Comparison of ENCODE assay signal across 8 cellular contexts in genomic region chr21:45556302-45556644, GRCh38. TPM values are rescaled to one million over a fixed set of nuclear protein-coding genes. Genes with fewer than 3 reads are reported as not detected.
DNase-seq lines count a peak whose midpoint lies in the region; ATAC-seq and TF ChIP-seq lines count a peak whose summit lies in the region.

No MANE protein-coding gene starts in this region.

- H3K27me3 ChIP-seq in GM23248 (replicated peaks; ENCODE audit: insufficient read depth) (no peaks in the 10 kb centered on the region; the same call in 1 of the 2 replicates), layer of hippocampus (ENCODE audit: control insufficient read depth, insufficient read depth, low read length) (no peaks in the 10 kb centered on the region), stomach smooth muscle (ENCODE audit: control insufficient read depth in 1 of 2, insufficient read depth in 2 of 2, low read length in 2 of 2) (no peaks in the 10 kb centered on the region), aorta (ENCODE audit: control insufficient read depth in 1 of 2, insufficient read depth in 2 of 2, low read length in 1 of 2) (peaks cover 0 to 1% of the 10 kb centered on the region in 2 donors)

- H3K4me3 Mint-ChIP-seq in WTC11: 0 out of 2 replicates have a peak overlapping the region, but pooled peaks have one; percentile 59

- peak overlapping the region; percentile 78; the same call in 1 of the 2 replicates for H2AFZ ChIP-seq in GM23248

- in situ Hi-C loops in GM23248 (cut with MboI): no loop called here

- ATAC-seq in WTC11 (no peak), aorta (ENCODE audit: low FRiP score) (no peak), HG02970 (IDR thresholded peaks at IDR 0.05; ENCODE audit: low FRiP score, unreplicated experiment) (no peak), HG02938 (IDR thresholded peaks at IDR 0.05; ENCODE audit: unreplicated experiment) (no peak), GM18858 (IDR thresholded peaks at IDR 0.05; ENCODE audit: unreplicated experiment) (no peak)

- H3K4me3 ChIP-seq in GM23248: no peak overlapping the region
- peak overlapping the region in 1 of 2 donors; percentile 68 for H3K4me3 ChIP-seq in stomach smooth muscle (ENCODE audit: low read length in 2 of 2)
- no peak overlapping the region for H3K4me3 ChIP-seq in aorta (ENCODE audit: low read length in 2 of 2)

- 63 to 66% methylated on average over 12 of the region's 12 CpGs for WGBS in GM23248 (ENCODE audit: low coverage in 1 of 2, low lambda C conversion rate in 2 of 2, missing lambda C conversion rate in 2 of 2), 2 experiments
- 24 to 25% methylated on average over 12 of the region's 12 CpGs for WGBS in aorta, 2 donors

- H4K20me1 ChIP-seq in GM23248 (ENCODE audit: insufficient read depth): no peaks in the 10 kb centered on the region

- DNase-seq in GM23248: no peak
- no peak for DNase-seq in WTC11 (ENCODE audit: low spot score)
- no peak for DNase-seq in aorta

- H3K27ac Mint-ChIP-seq in WTC11: no peak overlapping the region

- CTCF ChIA-PET in WTC11 (lab: Charles Lee): interaction anchor here (0.5 to 2.2 kb wide), 35 partner anchors 12 to 423 kb away, joined by 3 to 43 read pairs (median 4); partner anchors contain the start of genes POFUT2 and SLC19A1

- peaks cover 4% of the 10 kb centered on the region; the same call in 1 of the 2 replicates for H3F3A ChIP-seq in GM23248 (ENCODE audit: insufficient read depth)

- H3K27ac ChIP-seq in GM23248 (no peak overlapping the region), layer of hippocampus (ENCODE audit: low read depth, low read length) (peak overlapping the region; percentile 80), stomach smooth muscle (ENCODE audit: low read length) (peak overlapping the region; percentile 55), aorta (ENCODE audit: low read depth in 1 of 2, low read length in 2 of 2) (no peak overlapping the region)

- POLR2A ChIA-PET in WTC11 (lab: Charles Lee): interaction anchor here (0.7 to 1.3 kb wide), 2 partner anchors 34 to 762 kb away, joined by 3 read pairs; no protein-coding TSS in a partner anchor

- no peak overlapping the region for H3K4me2 ChIP-seq in GM23248 (ENCODE audit: unreplicated experiment)

- H3K9me3 Mint-ChIP-seq in WTC11: no peaks in the 10 kb centered on the region

- intact Hi-C loops in aorta (cut with DNase I): loop anchor here (1.0 to 10.0 kb wide), 5 partner anchors 41 to 369 kb away; no protein-coding TSS in a partner anchor

- H3K4me1 Mint-ChIP-seq in WTC11: peaks cover 26% of the 10 kb centered on the region

- H3K27me3 Mint-ChIP-seq in WTC11 (ENCODE audit: low read depth): peaks cover 5% of the 10 kb centered on the region; the same call in 1 of the 2 replicates

- H3K4me1 ChIP-seq in GM23248 (ENCODE audit: insufficient read depth): no peaks in the 10 kb centered on the region
- H3K4me1 ChIP-seq in stomach smooth muscle (ENCODE audit: control insufficient read depth, insufficient read depth, low read length): peaks cover 5% of the 10 kb centered on the region
- H3K4me1 ChIP-seq in aorta (ENCODE audit: control insufficient read depth in 1 of 2, insufficient read depth in 2 of 2, low read length in 2 of 2): no peaks in the 10 kb centered on the region

- no peak for TF ChIP-seq CTCF in WTC11 (IDR thresholded peaks at IDR 0.05)

- H3K79me2 ChIP-seq in GM23248 (ENCODE audit: insufficient read depth): no peaks in the 10 kb centered on the region

- H3K9ac ChIP-seq in GM23248: no peak overlapping the region
- no peak overlapping the region for H3K9ac ChIP-seq in stomach smooth muscle (ENCODE audit: low read length in 2 of 2)

- H3K36me3 ChIP-seq in GM23248 (ENCODE audit: low read depth): no peaks in the 10 kb centered on the region
- H3K36me3 ChIP-seq in stomach smooth muscle (ENCODE audit: control insufficient read depth in 2 of 2, insufficient read depth in 2 of 2, low read length in 2 of 2): no peaks in the 10 kb centered on the region
- no peaks in the 10 kb centered on the region for H3K36me3 ChIP-seq in aorta (ENCODE audit: control insufficient read depth in 1 of 2, insufficient read depth in 2 of 2, low read length in 1 of 2)

- H3K36me3 Mint-ChIP-seq in WTC11: no peaks in the 10 kb centered on the region

- H3K9me2 ChIP-seq in GM23248 (ENCODE audit: insufficient read depth): no peaks in the 10 kb centered on the region

- H3K9me3 ChIP-seq in GM23248 (ENCODE audit: low read depth): no peaks in the 10 kb centered on the region
- H3K9me3 ChIP-seq in stomach smooth muscle (ENCODE audit: control insufficient read depth in 2 of 2, low read length in 2 of 2): no peaks in the 10 kb centered on the region
- H3K9me3 ChIP-seq in aorta (ENCODE audit: control insufficient read depth, low read length): no peaks in the 10 kb centered on the region

TF ChIP-seq in WTC11, 78 proteins besides CTCF, POLR2A, EP300 and RAD21:
- TF ChIP-seq ZNF317 (CRISPR knock-in tag; IDR thresholded peaks at IDR 0.05; ENCODE audit: borderline replicate concordance, low read depth) (no peak), HMGA2 (CRISPR knock-in tag; IDR thresholded peaks at IDR 0.05) (0 out of 2 replicates have a peak, but pooled peaks have one; percentile 27), ELF4 (CRISPR knock-in tag; IDR thresholded peaks at IDR 0.05; ENCODE audit: low read depth) (no peak), ZNF423 (CRISPR knock-in tag; IDR thresholded peaks at IDR 0.05) (no peak), ZNF263 (CRISPR knock-in tag; IDR thresholded peaks at IDR 0.05; ENCODE audit: low read depth) (no peak)

RNA-seq across cellular contexts. Expression of gene SLC19A1, which starts 14.0 kb away (rescaled TPM):
- 6.8 and 7.8 TPM in 2 replicates for total RNA-seq in GM23248 (2014; rRNA removed; shearing (Covaris generic))
- polyA plus RNA-seq in GM23248 (2016; fragmentation: Nextera tagmentation; extraction: Ambion mirVana) (7.8 and 8.4 TPM in 2 replicates), aorta (10 to 100 TPM in 1 of 2 donors, 1 to 10 TPM in 1; 4.5 to 32.5 TPM)
- total RNA-seq in WTC11 (2021) (27.7 to 29.8 TPM (median 28.3 TPM) in 3 replicates), aorta (1 to 10 TPM; 6.2 to 8.4 TPM)

Comparison
In these comparisons a context has a peak if more than half of its experiments do, and no peak if none do; other contexts are left out.
1. H3K27ac ChIP-seq: peak in layer of hippocampus (single experiment) and stomach smooth muscle (single experiment); none in GM23248 (single experiment) and aorta (0 of 2).